In the genomic region with DNA sequence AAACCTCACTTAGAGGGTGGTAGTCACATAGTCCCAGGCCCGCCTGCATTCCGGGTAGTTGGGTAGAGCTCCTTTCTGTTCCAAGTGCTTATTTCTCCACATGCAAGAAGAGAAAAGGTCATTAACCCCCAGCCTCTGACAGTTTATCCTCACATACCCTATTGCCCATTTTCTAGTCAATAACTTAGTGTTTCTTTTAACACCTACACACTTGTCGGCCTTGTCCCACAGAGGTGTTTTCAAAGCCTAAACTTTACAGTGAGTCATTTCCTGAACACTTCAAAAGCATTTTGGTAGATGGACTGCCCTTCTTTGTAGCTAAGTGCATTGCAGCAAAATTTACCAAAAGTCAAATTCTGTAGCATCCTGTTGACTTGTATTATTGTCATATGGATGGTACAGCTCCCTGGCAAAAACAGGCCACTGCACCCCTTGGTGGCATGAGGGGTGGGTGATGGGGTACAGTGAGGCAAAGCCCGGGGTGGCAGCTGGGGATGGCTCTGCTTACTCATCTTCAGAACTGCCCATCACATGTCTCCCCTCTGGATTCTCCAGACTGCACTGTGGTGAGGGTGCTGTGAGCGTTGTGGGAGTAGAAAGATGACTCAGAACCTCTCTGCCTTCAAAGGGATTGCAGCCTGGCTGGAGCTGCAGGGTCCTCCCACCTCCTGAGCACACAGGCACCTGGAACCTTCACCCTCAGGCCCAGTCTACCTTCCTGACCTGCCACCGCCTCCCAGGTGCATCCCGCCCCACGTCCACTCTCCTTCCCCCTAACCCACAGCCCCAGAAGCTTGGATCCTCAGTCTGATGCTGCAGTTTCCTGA, we compare ENCODE assay signal across 8 cellular contexts. TPM values are rescaled to one million over a fixed set of nuclear protein-coding genes. Genes with fewer than 3 reads are reported as not detected.
DNase-seq lines count a peak whose midpoint lies in the region; ATAC-seq and TF ChIP-seq lines count a peak whose summit lies in the region.

No MANE protein-coding gene starts in this region.

- no peak overlapping the region for H3K9ac ChIP-seq in MM.1S (ENCODE audit: low read length)

- no peak overlapping the region for H3K4me2 ChIP-seq in MM.1S (ENCODE audit: low read depth, low read length)

- peak; percentile 59 for ATAC-seq in HG03045 (IDR thresholded peaks at IDR 0.05; ENCODE audit: unreplicated experiment)
- no peak for ATAC-seq in HG02970 (IDR thresholded peaks at IDR 0.05; ENCODE audit: low FRiP score, unreplicated experiment)

- no peaks in the 10 kb centered on the region for H3K9me3 ChIP-seq in MM.1S (replicated peaks; ENCODE audit: insufficient read depth, low read length)

- H3K36me3 ChIP-seq in BJ (ENCODE audit: control insufficient read depth, insufficient read depth, low read length) (no peaks in the 10 kb centered on the region), MM.1S (replicated peaks; ENCODE audit: insufficient read depth, low read length) (no peaks in the 10 kb centered on the region)

- H3K9me2 ChIP-seq in MM.1S (replicated peaks; ENCODE audit: insufficient read depth, low read length), result no peaks in the 10 kb centered on the region

- H3K4me3 ChIP-seq in BJ (ENCODE audit: low read depth, low read length) (no peak overlapping the region), epithelial cell of proximal tubule (ENCODE audit: low read depth, low read length) (no peak overlapping the region), MM.1S (ENCODE audit: low read length) (no peak overlapping the region)

- H4K20me1 ChIP-seq in MM.1S (ENCODE audit: insufficient read depth, low read length), result no peaks in the 10 kb centered on the region

- H3K79me2 ChIP-seq in MM.1S (ENCODE audit: low read length), result no peaks in the 10 kb centered on the region

- CTCF ChIA-PET in BJ (lab: Yijun Ruan, JAX), result interaction anchor here (0.6 to 2.6 kb wide), 11 partner anchors 8 to 147 kb away, joined by 3 to 12 read pairs (median 4); no protein-coding TSS in a partner anchor

- H3K27ac ChIP-seq in MM.1S (ENCODE audit: low read length), result no peak overlapping the region

- no peaks in the 10 kb centered on the region for H3F3A ChIP-seq in MM.1S (ENCODE audit: insufficient read depth, low read length)

- H3K27me3 ChIP-seq in BJ (ENCODE audit: control insufficient read depth, insufficient read depth, low read length) (0 out of 2 replicates have a peak, but pooled peaks cover 2% of the 10 kb centered on the region), MM.1S (replicated peaks; ENCODE audit: insufficient read depth, low read length) (no peaks in the 10 kb centered on the region)

- POLR2A ChIA-PET in BJ (lab: Charles Lee), result no interaction called here

- no peak overlapping the region for H2AFZ ChIP-seq in MM.1S (ENCODE audit: low read length)

- DNase-seq in BJ (ENCODE audit: low read depth) (peak; percentile 31), epithelial cell of proximal tubule (ENCODE audit: low read depth) (peak; percentile 66), GM20000 (ENCODE audit: low spot score) (no peak), MM.1S (no peak)
- peak; percentile 55 to 64 for DNase-seq in activated CD4-positive, alpha-beta T cell treated with anti-CD3 and anti-CD28 coated beads, Interleukin-2, amount 50 U/mL, for 48 hours
- peak; percentile 12 for DNase-seq in stimulated activated CD4-positive, alpha-beta T cell treated with anti-CD3 and anti-CD28 coated beads, Interleukin-1b, Interleukin-23, amount 100 ng/mL, for 4 hours (ENCODE audit: low read depth in 2 of 2)

- TF ChIP-seq CTCF in BJ (IDR thresholded peaks at IDR 0.05; ENCODE audit: insufficient read depth, low read depth, low read length) (no peak), epithelial cell of proximal tubule (conservative IDR thresholded peaks at IDR 0.05; ENCODE audit: low read depth, low read length) (no peak), GM20000 (IDR thresholded peaks at IDR 0.05; ENCODE audit: extremely low read depth, missing control alignments) (no peak), MM.1S (IDR thresholded peaks at IDR 0.05; ENCODE audit: low read length) (no peak)

- H3K4me1 ChIP-seq in MM.1S (ENCODE audit: low read length), result no peaks in the 10 kb centered on the region

RNA-seq across cellular contexts. Expression of a gene that starts 45.8 kb away (rescaled TPM):
- polyA plus RNA-seq in BJ (2011; rRNA removed), result not detected in 2 replicates
- polyA minus RNA-seq in BJ (2011; rRNA and poly(A)+ RNA removed), result not detected in 2 replicates
- total RNA-seq in epithelial cell of proximal tubule, result not detected in 2 replicates

Comparison
In these comparisons a context has a peak if more than half of its experiments do, and no peak if none do; other contexts are left out.
1. DNase-seq: peak in BJ (single experiment), activated CD4-positive, alpha-beta T cell treated with anti-CD3 and anti-CD28 coated beads, Interleukin-2, amount 50 U/mL, for 48 hours (2 of 2), epithelial cell of proximal tubule (single experiment) and stimulated activated CD4-positive, alpha-beta T cell treated with anti-CD3 and anti-CD28 coated beads, Interleukin-1b, Interleukin-23, amount 100 ng/mL, for 4 hours (2 of 2); none in GM20000 (single experiment) and MM.1S (single experiment).